ENCODE assay signal across 2 cellular contexts in the genomic region with DNA sequence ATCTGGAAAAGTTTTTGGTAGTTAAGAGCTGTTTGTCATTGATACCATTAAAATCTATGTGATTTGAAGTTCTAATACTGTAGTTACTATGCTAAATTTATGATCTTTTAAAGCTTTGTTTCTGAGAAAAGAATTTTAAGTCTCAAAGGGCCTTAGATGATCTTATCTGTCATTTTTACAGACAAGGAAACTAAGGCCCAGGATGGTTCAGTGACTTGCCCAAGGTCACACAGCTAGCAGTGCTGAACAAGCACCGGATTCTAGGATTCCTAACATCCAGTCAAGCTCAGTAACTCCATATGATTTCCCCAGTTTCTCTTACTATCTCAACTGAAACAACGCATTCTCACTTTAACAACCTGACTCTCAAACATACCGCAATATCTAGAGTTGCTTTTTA.
TF ChIP-seq lines count a peak whose summit lies in the region.

No MANE protein-coding gene starts in this region.

TF ChIP-seq in A549, 52 proteins besides CTCF, POLR2A, EP300 and RAD21 (continued from another document):
- TF ChIP-seq, protein P1, sequence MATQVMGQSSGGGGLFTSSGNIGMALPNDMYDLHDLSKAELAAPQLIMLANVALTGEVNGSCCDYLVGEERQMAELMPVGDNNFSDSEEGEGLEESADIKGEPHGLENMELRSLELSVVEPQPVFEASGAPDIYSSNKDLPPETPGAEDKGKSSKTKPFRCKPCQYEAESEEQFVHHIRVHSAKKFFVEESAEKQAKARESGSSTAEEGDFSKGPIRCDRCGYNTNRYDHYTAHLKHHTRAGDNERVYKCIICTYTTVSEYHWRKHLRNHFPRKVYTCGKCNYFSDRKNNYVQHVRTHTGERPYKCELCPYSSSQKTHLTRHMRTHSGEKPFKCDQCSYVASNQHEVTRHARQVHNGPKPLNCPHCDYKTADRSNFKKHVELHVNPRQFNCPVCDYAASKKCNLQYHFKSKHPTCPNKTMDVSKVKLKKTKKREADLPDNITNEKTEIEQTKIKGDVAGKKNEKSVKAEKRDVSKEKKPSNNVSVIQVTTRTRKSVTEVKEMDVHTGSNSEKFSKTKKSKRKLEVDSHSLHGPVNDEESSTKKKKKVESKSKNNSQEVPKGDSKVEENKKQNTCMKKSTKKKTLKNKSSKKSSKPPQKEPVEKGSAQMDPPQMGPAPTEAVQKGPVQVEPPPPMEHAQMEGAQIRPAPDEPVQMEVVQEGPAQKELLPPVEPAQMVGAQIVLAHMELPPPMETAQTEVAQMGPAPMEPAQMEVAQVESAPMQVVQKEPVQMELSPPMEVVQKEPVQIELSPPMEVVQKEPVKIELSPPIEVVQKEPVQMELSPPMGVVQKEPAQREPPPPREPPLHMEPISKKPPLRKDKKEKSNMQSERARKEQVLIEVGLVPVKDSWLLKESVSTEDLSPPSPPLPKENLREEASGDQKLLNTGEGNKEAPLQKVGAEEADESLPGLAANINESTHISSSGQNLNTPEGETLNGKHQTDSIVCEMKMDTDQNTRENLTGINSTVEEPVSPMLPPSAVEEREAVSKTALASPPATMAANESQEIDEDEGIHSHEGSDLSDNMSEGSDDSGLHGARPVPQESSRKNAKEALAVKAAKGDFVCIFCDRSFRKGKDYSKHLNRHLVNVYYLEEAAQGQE (IDR thresholded peaks at IDR 0.05) = peak; percentile 41; the same call in 1 of the 2 replicates
- peak; percentile 61 for TF ChIP-seq ZFP36 (IDR thresholded peaks at IDR 0.05; ENCODE audit: borderline replicate concordance, partially characterized antibody)
TF ChIP-seq in A549: peak in this region for 2.

TF ChIP-seq in K562, 482 proteins besides CTCF, POLR2A, EP300 and RAD21 (continued from another document):
- TF ChIP-seq, protein P2, sequence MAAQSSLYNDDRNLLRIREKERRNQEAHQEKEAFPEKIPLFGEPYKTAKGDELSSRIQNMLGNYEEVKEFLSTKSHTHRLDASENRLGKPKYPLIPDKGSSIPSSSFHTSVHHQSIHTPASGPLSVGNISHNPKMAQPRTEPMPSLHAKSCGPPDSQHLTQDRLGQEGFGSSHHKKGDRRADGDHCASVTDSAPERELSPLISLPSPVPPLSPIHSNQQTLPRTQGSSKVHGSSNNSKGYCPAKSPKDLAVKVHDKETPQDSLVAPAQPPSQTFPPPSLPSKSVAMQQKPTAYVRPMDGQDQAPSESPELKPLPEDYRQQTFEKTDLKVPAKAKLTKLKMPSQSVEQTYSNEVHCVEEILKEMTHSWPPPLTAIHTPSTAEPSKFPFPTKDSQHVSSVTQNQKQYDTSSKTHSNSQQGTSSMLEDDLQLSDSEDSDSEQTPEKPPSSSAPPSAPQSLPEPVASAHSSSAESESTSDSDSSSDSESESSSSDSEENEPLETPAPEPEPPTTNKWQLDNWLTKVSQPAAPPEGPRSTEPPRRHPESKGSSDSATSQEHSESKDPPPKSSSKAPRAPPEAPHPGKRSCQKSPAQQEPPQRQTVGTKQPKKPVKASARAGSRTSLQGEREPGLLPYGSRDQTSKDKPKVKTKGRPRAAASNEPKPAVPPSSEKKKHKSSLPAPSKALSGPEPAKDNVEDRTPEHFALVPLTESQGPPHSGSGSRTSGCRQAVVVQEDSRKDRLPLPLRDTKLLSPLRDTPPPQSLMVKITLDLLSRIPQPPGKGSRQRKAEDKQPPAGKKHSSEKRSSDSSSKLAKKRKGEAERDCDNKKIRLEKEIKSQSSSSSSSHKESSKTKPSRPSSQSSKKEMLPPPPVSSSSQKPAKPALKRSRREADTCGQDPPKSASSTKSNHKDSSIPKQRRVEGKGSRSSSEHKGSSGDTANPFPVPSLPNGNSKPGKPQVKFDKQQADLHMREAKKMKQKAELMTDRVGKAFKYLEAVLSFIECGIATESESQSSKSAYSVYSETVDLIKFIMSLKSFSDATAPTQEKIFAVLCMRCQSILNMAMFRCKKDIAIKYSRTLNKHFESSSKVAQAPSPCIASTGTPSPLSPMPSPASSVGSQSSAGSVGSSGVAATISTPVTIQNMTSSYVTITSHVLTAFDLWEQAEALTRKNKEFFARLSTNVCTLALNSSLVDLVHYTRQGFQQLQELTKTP (IDR thresholded peaks at IDR 0.05; ENCODE audit: low read depth in 1 of 2, partially characterized antibody in 2 of 2) = no peak
- TF ChIP-seq TCFL5 (CRISPR knock-in tag; conservative IDR thresholded peaks at IDR 0.05) (no peak), PTTG1 (tag; IDR thresholded peaks at IDR 0.05; ENCODE audit: low read depth) (no peak), MCM2 (IDR thresholded peaks at IDR 0.05; ENCODE audit: low read depth) (no peak), RBM25 (IDR thresholded peaks at IDR 0.05; ENCODE audit: low read depth, low read length, severe bottlenecking) (peak; percentile 91), TSC22D4 (tag; IDR thresholded peaks at IDR 0.05) (no peak), MCM5 (IDR thresholded peaks at IDR 0.05; ENCODE audit: low read depth) (no peak), RB1 (IDR thresholded peaks at IDR 0.05; ENCODE audit: low read depth) (no peak), SMARCA4 (IDR thresholded peaks at IDR 0.05) (no peak), YY1 (IDR thresholded peaks at IDR 0.05; ENCODE audit: borderline replicate concordance in 1 of 3, control insufficient read depth in 1 of 3, extremely low read depth in 1 of 3, insufficient read depth in 3 of 3, insufficient read length in 1 of 3, insufficient replicate concordance in 2 of 3, low read depth in 1 of 3, low read length in 2 of 3) (no peak), ZNF324 (CRISPR knock-in tag; IDR thresholded peaks at IDR 0.05) (no peak), CBX2 (IDR thresholded peaks at IDR 0.05; ENCODE audit: insufficient read depth, low read length, poor library complexity, severe bottlenecking) (no peak), SETDB1 (IDR thresholded peaks at IDR 0.05; ENCODE audit: low read length) (no peak), ZFP36 (IDR thresholded peaks at IDR 0.05; ENCODE audit: low read depth, low read length, partially characterized antibody) (peak; percentile 78), POLR3G (IDR thresholded peaks at IDR 0.05; ENCODE audit: extremely low read depth, insufficient read length, insufficient replicate concordance) (no peak), ILK (tag; IDR thresholded peaks at IDR 0.05; ENCODE audit: borderline replicate concordance, low read depth) (no peak), SIRT6 (IDR thresholded peaks at IDR 0.05; ENCODE audit: low read depth, low read length) (no peak), ZNF586 (CRISPR knock-in tag; conservative IDR thresholded peaks at IDR 0.05) (no peak)
- TF ChIP-seq, protein P3, sequence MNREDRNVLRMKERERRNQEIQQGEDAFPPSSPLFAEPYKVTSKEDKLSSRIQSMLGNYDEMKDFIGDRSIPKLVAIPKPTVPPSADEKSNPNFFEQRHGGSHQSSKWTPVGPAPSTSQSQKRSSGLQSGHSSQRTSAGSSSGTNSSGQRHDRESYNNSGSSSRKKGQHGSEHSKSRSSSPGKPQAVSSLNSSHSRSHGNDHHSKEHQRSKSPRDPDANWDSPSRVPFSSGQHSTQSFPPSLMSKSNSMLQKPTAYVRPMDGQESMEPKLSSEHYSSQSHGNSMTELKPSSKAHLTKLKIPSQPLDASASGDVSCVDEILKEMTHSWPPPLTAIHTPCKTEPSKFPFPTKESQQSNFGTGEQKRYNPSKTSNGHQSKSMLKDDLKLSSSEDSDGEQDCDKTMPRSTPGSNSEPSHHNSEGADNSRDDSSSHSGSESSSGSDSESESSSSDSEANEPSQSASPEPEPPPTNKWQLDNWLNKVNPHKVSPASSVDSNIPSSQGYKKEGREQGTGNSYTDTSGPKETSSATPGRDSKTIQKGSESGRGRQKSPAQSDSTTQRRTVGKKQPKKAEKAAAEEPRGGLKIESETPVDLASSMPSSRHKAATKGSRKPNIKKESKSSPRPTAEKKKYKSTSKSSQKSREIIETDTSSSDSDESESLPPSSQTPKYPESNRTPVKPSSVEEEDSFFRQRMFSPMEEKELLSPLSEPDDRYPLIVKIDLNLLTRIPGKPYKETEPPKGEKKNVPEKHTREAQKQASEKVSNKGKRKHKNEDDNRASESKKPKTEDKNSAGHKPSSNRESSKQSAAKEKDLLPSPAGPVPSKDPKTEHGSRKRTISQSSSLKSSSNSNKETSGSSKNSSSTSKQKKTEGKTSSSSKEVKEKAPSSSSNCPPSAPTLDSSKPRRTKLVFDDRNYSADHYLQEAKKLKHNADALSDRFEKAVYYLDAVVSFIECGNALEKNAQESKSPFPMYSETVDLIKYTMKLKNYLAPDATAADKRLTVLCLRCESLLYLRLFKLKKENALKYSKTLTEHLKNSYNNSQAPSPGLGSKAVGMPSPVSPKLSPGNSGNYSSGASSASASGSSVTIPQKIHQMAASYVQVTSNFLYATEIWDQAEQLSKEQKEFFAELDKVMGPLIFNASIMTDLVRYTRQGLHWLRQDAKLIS (CRISPR knock-in tag; IDR thresholded peaks at IDR 0.05) = no peak
